Comparison of ENCODE assay signal across 30 cellular contexts in the genomic region with DNA sequence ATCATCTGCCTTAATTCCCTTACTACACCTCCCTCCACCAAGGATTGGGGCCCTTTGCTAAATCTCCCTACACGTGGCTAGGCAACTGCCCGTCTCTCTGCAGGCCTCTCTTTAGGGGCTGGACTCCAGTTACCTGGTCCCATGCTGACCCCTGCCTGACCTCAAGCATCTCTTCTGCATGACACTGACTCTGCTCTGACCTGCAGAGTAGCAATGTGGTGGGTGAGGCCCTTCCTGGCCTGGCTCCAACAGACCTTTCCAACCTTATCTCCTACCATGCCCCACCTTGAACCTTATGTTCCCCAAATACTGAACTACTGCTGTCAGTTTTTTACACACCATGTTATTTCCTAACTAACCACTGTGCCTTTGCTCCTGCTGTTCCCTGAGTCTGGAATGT.
"Had no signal": no experiment of that assay in that cellular context is flagged by ENCODE, and none has a peak within 500 bp of the region (broad histone marks: within the 10 kb centered on the region; RNA-seq: fewer than 3 reads in every experiment).

No MANE protein-coding gene starts in this region.

- FAIRE-seq: astrocyte, endothelial cell of umbilical vein, frontal cortex had no signal

- H3K9me3 ChIP-seq: esophagus muscularis mucosa, stomach, suprapubic skin, tibial nerve, uterus had no signal

- H3K4me3 ChIP-seq: esophagus muscularis mucosa, smooth muscle cell, stomach, suprapubic skin, tibial nerve, uterus had no signal

- H3K4me3 Mint-ChIP-seq: activated CD4-positive, alpha-beta T cell treated with anti-CD3 and anti-CD28 coated beads for 36 hours; activated naive CD8-positive, alpha-beta T cell treated with anti-CD3 and anti-CD28 coated beads for 36 hours; activated T-cell treated with anti-CD3 and anti-CD28 coated beads, Interleukin-2, amount 50 U/mL, for 4 hours; naive thymus-derived CD4-positive, alpha-beta T cell; neural crest cell; stimulated activated memory B cell treated with anti-CD40 and anti-IgM and Interleukin-4, amounts not matched to agents 10 μg/mL and 1 μg/mL and 100 μg/mL, for 72 hours had no signal

- H3K4me1 ChIP-seq: uterus had no signal

- ATAC-seq: activated CD4-positive, alpha-beta T cell treated with anti-CD3 and anti-CD28 coated beads for 36 hours; activated T-cell treated with anti-CD3 and anti-CD28 coated beads, Interleukin-2, amount 50 U/mL, for 4 hours; left cardiac atrium; naive thymus-derived CD4-positive, alpha-beta T cell; sciatic nerve; stimulated activated memory B cell treated with anti-CD40 and anti-IgM and Interleukin-4, amounts not matched to agents 10 μg/mL and 1 μg/mL and 100 μg/mL, for 72 hours had no signal

- H3K9me3 Mint-ChIP-seq: activated naive CD8-positive, alpha-beta T cell treated with anti-CD3 and anti-CD28 coated beads for 36 hours; activated T-cell treated with anti-CD3 and anti-CD28 coated beads, Interleukin-2, amount 50 U/mL, for 4 hours; activated T-helper 2 cell treated with anti-CD3 and anti-CD28 coated beads, Interferon-gamma antibody, Interleukin-2, Interleukin-4, amounts not matched to agents 10 μg/mL and 5 μg/mL and 100 μg/mL, durations not matched to agents 14 hours and 24 hours and 36 hours; naive thymus-derived CD4-positive, alpha-beta T cell; neural crest cell; stimulated activated memory B cell treated with anti-CD40 and anti-IgM and Interleukin-4, amounts not matched to agents 10 μg/mL and 1 μg/mL and 100 μg/mL, for 72 hours had no signal

- H3K27me3 Mint-ChIP-seq: activated CD4-positive, alpha-beta T cell treated with anti-CD3 and anti-CD28 coated beads for 36 hours; activated naive CD8-positive, alpha-beta T cell treated with anti-CD3 and anti-CD28 coated beads for 36 hours; naive thymus-derived CD4-positive, alpha-beta T cell; stimulated activated memory B cell treated with anti-CD40 and anti-IgM and Interleukin-4, amounts not matched to agents 10 μg/mL and 1 μg/mL and 100 μg/mL, for 72 hours had no signal

- H3K27me3 ChIP-seq: esophagus muscularis mucosa, stomach, suprapubic skin, tibial nerve, uterus had no signal

- DNase-seq: activated CD4-positive, alpha-beta T cell treated with anti-CD3 and anti-CD28 coated beads for 36 hours; activated CD4-positive, alpha-beta T cell treated with anti-CD3 and anti-CD28 coated beads, Interleukin-2, amount 50 U/mL, for 4 hours; activated CD8-positive, alpha-beta memory T cell treated with anti-CD3 and anti-CD28 coated beads, Interleukin-2, amount 50 U/mL, for 48 hours; activated naive CD4-positive, alpha-beta T cell; activated naive CD8-positive, alpha-beta T cell treated with anti-CD3 and anti-CD28 coated beads for 36 hours; activated T-cell treated with anti-CD3 and anti-CD28 coated beads, Interleukin-2, amount 50 U/mL, for 4 hours; central memory CD4-positive, alpha-beta T cell; dermis blood vessel endothelial cell; effector CD8-positive, alpha-beta T cell; hippocampal formation; islet precursor cell; left cardiac atrium; mesendoderm; naive thymus-derived CD4-positive, alpha-beta T cell; occipital lobe; stimulated activated CD4-positive, alpha-beta T cell treated with anti-CD3 and anti-CD28 coated beads, Interleukin-15, amount 100 ng/mL, for 24 hours; stomach; T-helper 9 cell; uterus had no signal

- H3K36me3 Mint-ChIP-seq: activated naive CD8-positive, alpha-beta T cell treated with anti-CD3 and anti-CD28 coated beads for 36 hours; naive thymus-derived CD4-positive, alpha-beta T cell; stimulated activated memory B cell treated with anti-CD40 and anti-IgM and Interleukin-4, amounts not matched to agents 10 μg/mL and 1 μg/mL and 100 μg/mL, for 72 hours had no signal

- H3K27ac Mint-ChIP-seq: activated CD4-positive, alpha-beta T cell treated with anti-CD3 and anti-CD28 coated beads for 36 hours; activated naive CD8-positive, alpha-beta T cell treated with anti-CD3 and anti-CD28 coated beads for 36 hours; activated T-helper 2 cell treated with anti-CD3 and anti-CD28 coated beads, Interferon-gamma antibody, Interleukin-2, Interleukin-4, amounts not matched to agents 10 μg/mL and 5 μg/mL and 100 μg/mL, durations not matched to agents 14 hours and 24 hours and 36 hours; stimulated activated memory B cell treated with anti-CD40 and anti-IgM and Interleukin-4, amounts not matched to agents 10 μg/mL and 1 μg/mL and 100 μg/mL, for 72 hours had no signal

- H3K27ac ChIP-seq: esophagus muscularis mucosa, stomach, suprapubic skin, tibial nerve, uterus had no signal

- H3K36me3 ChIP-seq: esophagus muscularis mucosa, stomach, suprapubic skin, tibial nerve, uterus had no signal
